In the genomic region with DNA sequence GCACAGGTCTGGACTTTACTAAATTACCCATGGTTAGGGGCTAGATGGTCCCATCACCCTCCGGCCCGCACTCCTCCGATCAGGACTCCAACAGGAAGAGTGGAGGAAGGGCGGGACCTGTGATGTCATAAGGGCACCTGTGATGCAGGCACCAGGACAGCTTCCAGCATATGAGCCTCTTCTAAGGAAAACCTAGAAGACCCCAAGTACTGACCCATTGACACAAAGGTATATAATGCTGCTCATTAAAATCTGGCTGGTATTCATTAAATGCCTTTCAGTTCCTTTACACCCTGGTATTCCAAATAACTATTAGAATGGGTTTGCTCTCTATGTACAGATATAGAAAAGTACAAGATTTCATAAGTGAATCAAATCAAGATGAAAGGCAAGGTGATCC, we compare ENCODE assay signal across 19 cellular contexts. TPM values are rescaled to one million over a fixed set of nuclear protein-coding genes. Genes with fewer than 3 reads are reported as not detected.
DNase-seq lines count a peak whose midpoint lies in the region; ATAC-seq, FAIRE-seq and TF ChIP-seq lines count a peak whose summit lies in the region.
"Had no signal": no experiment of that assay in that cellular context is flagged by ENCODE, and none has a peak within 500 bp of the region (broad histone marks: within the 10 kb centered on the region; RNA-seq: fewer than 3 reads in every experiment).

Gene IQCF5, minus strand, starts transcription at position 101 of the 400 bp plus-strand sequence. Its CDS starts 70 bp downstream, at position 31.

- ATAC-seq in PC-3 (no peak), HG02884 (IDR thresholded peaks at IDR 0.05; ENCODE audit: unreplicated experiment) (no peak)
- ATAC-seq: CD8-positive, alpha-beta T cell had no signal

- no peak within 1 kb of the TSS for H2BK120ac ChIP-seq in H1 (replicated peaks; ENCODE audit: low read depth, low read length)

- CTCF ChIA-PET in PC-3 (lab: Charles Lee) = no interaction called here
- CTCF ChIA-PET in H1 (lab: Charles Lee; ENCODE audit: partially characterized antibody) = interaction anchor here (0.5 to 1.4 kb wide), 2 partner anchors 56 to 1212 kb away, joined by 3 to 4 read pairs; no protein-coding TSS in a partner anchor

- no peaks in the 10 kb centered on the region for H3K27me3 ChIP-seq in PC-3 (ENCODE audit: low read length)
- no peaks in the 10 kb centered on the region for H3K27me3 ChIP-seq in H1 (replicated peaks in 1 of 4; ENCODE audit: control insufficient read depth in 3 of 4, extremely low read depth in 1 of 4, insufficient read depth in 3 of 4, low read length in 3 of 4)
- no peaks in the 10 kb centered on the region for H3K27me3 ChIP-seq in testis
- no peaks in the 10 kb centered on the region for H3K27me3 ChIP-seq in BE2C
- H3K27me3 ChIP-seq: BLaER1 had no signal

- POLR2A ChIA-PET in PC-3 (lab: Charles Lee; ENCODE audit: unreplicated experiment) = no interaction called here
- POLR2A ChIA-PET in H1 (lab: Charles Lee; ENCODE audit: partially characterized antibody) = interaction anchor here (1.3 to 1.8 kb wide), 2 partner anchors 93 to 120 kb away, joined by 3 to 5 read pairs; partner anchors contain the start of genes PCBP4 and RPL29

- no TSS peak for BruUV-seq in PC-3 (replicated peaks; lab: Mats Ljungman, UMichigan)

- no peak within 1 kb of the TSS for H3K18ac ChIP-seq in H1 (ENCODE audit: extremely low read depth, low read length)

- no peak within 1 kb of the TSS for H2AFZ ChIP-seq in PC-3 (ENCODE audit: low read length)
- 0 out of 2 replicates have a peak within 1 kb of the TSS, but pooled peaks have one; percentile 11 for H2AFZ ChIP-seq in H1 (ENCODE audit: low read length)

- no peak within 1 kb of the TSS for H2AK5ac ChIP-seq in H1 (ENCODE audit: low read depth, low read length)

- no peak within 1 kb of the TSS for H4K5ac ChIP-seq in H1 (ENCODE audit: insufficient read length, low read depth, low read length)

- intact Hi-C loops in PC-3 (cut with micrococcal nuclease) = no loop called here
- intact Hi-C loops in testis (cut with DNase I; ENCODE audit: low total_unique reads) = no loop called here

- no peak for TF ChIP-seq RAD21 in H1 (IDR thresholded peaks at IDR 0.05 in 1 of 2, conservative IDR thresholded peaks at IDR 0.05 in 1 of 2; ENCODE audit: low read depth in 2 of 2, low read length in 2 of 2)

- no peak within 1 kb of the TSS for H4K91ac ChIP-seq in H1 (replicated peaks; ENCODE audit: insufficient read length, low read length)

- H4K20me1 ChIP-seq in PC-3 (ENCODE audit: low read length) (no peaks in the 10 kb centered on the region), H1 (replicated peaks in 1 of 2; ENCODE audit: control insufficient read depth in 1 of 2, insufficient read depth in 2 of 2, low read length in 2 of 2) (no peaks in the 10 kb centered on the region)
- H4K20me1 ChIP-seq: BLaER1 had no signal

- 0 out of 2 replicates have a peak within 1 kb of the TSS, but pooled peaks have one; percentile 14 for H2BK15ac ChIP-seq in H1 (ENCODE audit: low read length)

- H3K79me2 ChIP-seq in PC-3 (ENCODE audit: low read length) = no peaks in the 10 kb centered on the region
- no peaks in the 10 kb centered on the region for H3K79me2 ChIP-seq in H1 (ENCODE audit: control insufficient read depth in 1 of 2, insufficient read depth in 2 of 2, low read length in 2 of 2)

- H4K8ac ChIP-seq in H1 (ENCODE audit: extremely low read depth, insufficient read depth, low read length) = no peak within 1 kb of the TSS

- H3K23me2 ChIP-seq in H1 (ENCODE audit: low read depth, low read length) = no peaks in the 10 kb centered on the region

- no peak within 1 kb of the TSS for H3K4ac ChIP-seq in H1 (replicated peaks; ENCODE audit: insufficient read length, low read depth, low read length)

- H3K9ac ChIP-seq in PC-3 (ENCODE audit: low read length) (no peak within 1 kb of the TSS), H1 (replicated peaks in 1 of 4; ENCODE audit: extremely low read depth in 1 of 4, low read depth in 3 of 4, low read length in 3 of 4) (no peak within 1 kb of the TSS)
- H3K9ac ChIP-seq: BLaER1 had no signal

- no peak within 1 kb of the TSS for H3K14ac ChIP-seq in H1 (ENCODE audit: insufficient read length)

- H3K4me2 ChIP-seq in PC-3 (ENCODE audit: low read length) = peak within 1 kb of the TSS; percentile 10; the same call in 1 of the 2 replicates
- no peak within 1 kb of the TSS for H3K4me2 ChIP-seq in H1 (ENCODE audit: insufficient read depth in 1 of 2, low read depth in 2 of 2, low read length in 2 of 2)
- H3K4me2 ChIP-seq: BLaER1 had no signal

- no peak within 1 kb of the TSS for H2BK5ac ChIP-seq in H1 (ENCODE audit: low read depth, low read length)

- TF ChIP-seq EP300 in H1 (IDR thresholded peaks at IDR 0.05; ENCODE audit: borderline replicate concordance in 1 of 2, low read depth in 2 of 2, low read length in 2 of 2) = no peak

- H2BK20ac ChIP-seq in H1 (ENCODE audit: low read length) = no peak within 1 kb of the TSS

- H3K4me1 ChIP-seq in PC-3 (ENCODE audit: insufficient read depth, low read length) (peaks cover 7% of the 10 kb centered on the region; the same call in 1 of the 2 replicates), H1 (replicated peaks in 1 of 4; ENCODE audit: control insufficient read depth in 3 of 4, insufficient read depth in 4 of 4, low read length in 3 of 4) (no peaks in the 10 kb centered on the region), testis (no peaks in the 10 kb centered on the region), BE2C (no peaks in the 10 kb centered on the region)
- H3K4me1 ChIP-seq: Caco-2, HAP-1 had no signal

- no peaks in the 10 kb centered on the region for H3K9me2 ChIP-seq in PC-3 (replicated peaks; ENCODE audit: low read length)

- H3K9me3 ChIP-seq in PC-3 (ENCODE audit: low read length) (no peaks in the 10 kb centered on the region), H1 (ENCODE audit: insufficient read depth in 2 of 2, low read depth in 1 of 2, low read length in 1 of 2) (no peaks in the 10 kb centered on the region), testis (no peaks in the 10 kb centered on the region), BE2C (no peaks in the 10 kb centered on the region)
- H3K9me3 ChIP-seq: BLaER1, HAP-1 had no signal

- no peak within 1 kb of the TSS for H2BK12ac ChIP-seq in H1 (ENCODE audit: low read depth, low read length)

- no peak for TF ChIP-seq CTCF in PC-3 (conservative IDR thresholded peaks at IDR 0.05; ENCODE audit: low read depth, low read length)
- TF ChIP-seq CTCF in H1 (IDR thresholded peaks at IDR 0.05; ENCODE audit: control extremely low read depth in 1 of 3, insufficient read depth in 1 of 3, low read depth in 1 of 3, low read length in 3 of 3) = no peak
- no peak for TF ChIP-seq CTCF in testis (IDR thresholded peaks at IDR 0.05)
- TF ChIP-seq CTCF in BE2C (IDR thresholded peaks at IDR 0.05; ENCODE audit: low read depth, low read length) = no peak

- no peak within 1 kb of the TSS for H3K23ac ChIP-seq in H1 (ENCODE audit: insufficient read length)

- no peaks in the 10 kb centered on the region for H3K79me1 ChIP-seq in H1 (ENCODE audit: low read depth, low read length)

- no peak for DNase-seq in PC-3
- no peak for DNase-seq in H1 (ENCODE audit: low read depth in 1 of 2, low spot score in 2 of 2)
- no peak for DNase-seq in testis
- no peak for DNase-seq in activated naive CD4-positive, alpha-beta T cell (lab: John Stamatoyannopoulos, UW)
- DNase-seq in BE2C = no peak
- DNase-seq: Caco-2; CD4-positive, CD25-positive, alpha-beta regulatory T cell; CD8-positive, alpha-beta T cell; DMS153; DND-41 had no signal

- 100% methylated on average over 4 of the region's 4 CpGs; no CpG with 5 or more reads in 1 of the 2 experiments for WGBS in H1 (ENCODE audit: extremely low coverage in 1 of 2, insufficient coverage in 1 of 2, insufficient read length in 1 of 2, insufficient replicate concordance in 2 of 2, low coverage in 1 of 2, low lambda C conversion rate in 2 of 2, missing lambda C conversion rate in 1 of 2), 2 experiments
- WGBS in testis, 2 donors = 86 to 95% methylated on average over 4 of the region's 4 CpGs

- H3K36me3 ChIP-seq in PC-3 (ENCODE audit: low read depth, low read length) (no peaks in the 10 kb centered on the region), H1 (ENCODE audit: control insufficient read depth in 2 of 4, insufficient read depth in 4 of 4, low read length in 3 of 4) (no peaks in the 10 kb centered on the region), testis (ENCODE audit: low read depth, missing control alignments) (no peaks in the 10 kb centered on the region), BE2C (no peaks in the 10 kb centered on the region)
- H3K36me3 ChIP-seq: BLaER1, HAP-1 had no signal

- no peak within 1 kb of the TSS for H3K4me3 ChIP-seq in PC-3 (ENCODE audit: low read length)
- H3K4me3 ChIP-seq in H1 (ENCODE audit: extremely low read depth in 1 of 4, insufficient read depth in 2 of 4, low read depth in 3 of 4, low read length in 4 of 4) = no peak within 1 kb of the TSS
- no peak within 1 kb of the TSS for H3K4me3 ChIP-seq in testis
- H3K4me3 ChIP-seq in BE2C (ENCODE audit: low read depth, low read length) = no peak within 1 kb of the TSS
- H3K4me3 ChIP-seq: BLaER1, HAP-1 had no signal

- FAIRE-seq in H1 (lab: Jason Lieb, UNC) = no peak
- FAIRE-seq: G401.6, GM12892 had no signal

- H3K56ac ChIP-seq in H1 (replicated peaks; ENCODE audit: insufficient read length, low read depth, low read length) = no peak within 1 kb of the TSS

- no peak for TF ChIP-seq POLR2A in H1 (IDR thresholded peaks at IDR 0.05; ENCODE audit: control extremely low read depth in 1 of 2, low read depth in 2 of 2, low read length in 2 of 2)
- TF ChIP-seq POLR2A in testis (IDR thresholded peaks at IDR 0.05) = no peak

- H3K27ac ChIP-seq in PC-3 (ENCODE audit: low read length) (no peak within 1 kb of the TSS), H1 (ENCODE audit: low read depth, low read length) (no peak within 1 kb of the TSS), testis (no peak within 1 kb of the TSS)
- H3K27ac ChIP-seq: BLaER1, C4-2B had no signal

- no peaks in the 10 kb centered on the region for H3F3A ChIP-seq in PC-3 (ENCODE audit: low read length, unreplicated experiment)

TF ChIP-seq in H1, 55 proteins besides CTCF, POLR2A, EP300 and RAD21 (continues in another document):
- 0 out of 2 replicates have a peak, but pooled peaks have one; percentile 38 for TF ChIP-seq CREB1 (IDR thresholded peaks at IDR 0.05)
- TF ChIP-seq EGR1 (IDR thresholded peaks at IDR 0.05; ENCODE audit: borderline replicate concordance, low read depth, low read length) = no peak

RNA-seq across cellular contexts. Expression of gene IQCF5, which starts in this region (rescaled TPM):
- total RNA-seq in PC-3 (2014; rRNA removed) (not detected in 2 replicates), testis (100 to 1,000 TPM in 1 of 2 donors, 10 to 100 TPM in 1; 34.3 to 114 TPM)
- not detected in 2 replicates for total RNA-seq in H1 (2021; fragmentation: NEBNext Ultra II Directional; extraction: Animal tissue kit (Norgen Biotek cat#: 25700))
- polyA plus RNA-seq in H1 (2011; rRNA removed) (not detected in 2 replicates), testis (ENCODE audit: insufficient read depth, low read depth, low replicate concordance) (78.9 TPM)
- polyA plus RNA-seq in H1 (2011; cell fraction: cytosol; rRNA removed) = not detected
- not detected for polyA plus RNA-seq in H1 (2011; cell fraction: nucleus; rRNA removed)
- not detected in 4 replicates for polyA plus RNA-seq in H1 (2012, experiment 1 of 2)
- not detected for polyA plus RNA-seq in H1 (2012, experiment 2 of 2)
- polyA plus RNA-seq in H1 (2013, experiment 1 of 2) = not detected
- not detected for polyA plus RNA-seq in H1 (2013, experiment 2 of 2)
- not detected in 2 replicates for polyA minus RNA-seq in H1 (2011; rRNA and poly(A)+ RNA removed)
- polyA minus RNA-seq in H1 (2011; cell fraction: cytosol; rRNA and poly(A)+ RNA removed) = not detected
- polyA minus RNA-seq in H1 (2011; cell fraction: nucleus; rRNA and poly(A)+ RNA removed) = not detected
- polyA plus RNA-seq in BE2C (2012; ENCODE audit: insufficient read depth, insufficient read length, low read depth) = not detected
- total RNA-seq: A172; A673; Caco-2; CD4-positive, CD25-positive, alpha-beta regulatory T cell; CD8-positive, alpha-beta T cell; H4 had no signal
- polyA plus RNA-seq: CD4-positive, CD25-positive, alpha-beta regulatory T cell had no signal

Comparison
In these comparisons a context has a peak if more than half of its experiments do, and no peak if none do; other contexts are left out.
1. RNA of gene IQCF5 (total RNA-seq): 34.3 to 114 TPM in testis; not detected in PC-3 and not detected in H1; every median in the first group is over 10 times any median in the second.
2. RNA of gene IQCF5 (polyA plus RNA-seq): 78.9 TPM in testis (single experiment); not detected in H1; every median in the first group is over 10 times any median in the second.